In genomic region chr6:18507018-18507415, GRCh38 we compare ENCODE assay signal across 1 cellular context.
TF ChIP-seq lines count a peak whose summit lies in the region.

No MANE protein-coding gene starts in this region.

TF ChIP-seq in GM23338, 12 proteins besides CTCF, POLR2A, EP300 and RAD21 (continued from another document):
- TF ChIP-seq ZNF462 (CRISPR knock-in tag; IDR thresholded peaks at IDR 0.05) (no peak), ZNF331 (CRISPR knock-in tag; IDR thresholded peaks at IDR 0.05; ENCODE audit: low read depth) (no peak)
